ENCODE assay signal across 8 cellular contexts in genomic region chr11:46846510-46846830, GRCh38. TPM values are rescaled to one million over a fixed set of nuclear protein-coding genes. Genes with fewer than 3 reads are reported as not detected.
DNase-seq lines count a peak whose midpoint lies in the region; ATAC-seq and TF ChIP-seq lines count a peak whose summit lies in the region.

No MANE protein-coding gene starts in this region.

- H3K23ac ChIP-seq in IMR-90 (ENCODE audit: low read depth, low read length), result peak overlapping the region; percentile 86; the same call in 1 of the 2 replicates

- peaks cover 0 to 19% of the 10 kb centered on the region in 2 experiments; a peak in 2 of 4 replicates for H3K79me1 ChIP-seq in IMR-90 (ENCODE audit: low read depth in 1 of 2, low read length in 2 of 2)

- POLR2A ChIA-PET in IMR-90 (lab: Charles Lee; ENCODE audit: unreplicated experiment), result no interaction called here

- peak overlapping the region; percentile 82 for H3K4me2 ChIP-seq in IMR-90 (ENCODE audit: low read depth, low read length)
- peak overlapping the region; percentile 86 for H3K4me2 ChIP-seq in osteoblast (ENCODE audit: insufficient read depth, low read length)

- H2AFZ ChIP-seq in IMR-90 (replicated peaks; ENCODE audit: low read length, poor library complexity) (peak overlapping the region; percentile 99), osteoblast (ENCODE audit: low read length) (peak overlapping the region; percentile 98)

- 0% methylated on average over 2 of the region's 6 CpGs; no CpG with 5 or more reads in 1 of the 2 experiments for WGBS in IMR-90 (ENCODE audit: extremely low coverage in 2 of 2, insufficient read length in 1 of 2), 2 experiments

- H4K20me1 ChIP-seq in IMR-90 (ENCODE audit: insufficient read depth, low read length) (peaks cover 19% of the 10 kb centered on the region; the same call in 1 of the 2 replicates), osteoblast (ENCODE audit: insufficient read depth, low read length) (peaks cover 3% of the 10 kb centered on the region)

- H2BK20ac ChIP-seq in IMR-90 (ENCODE audit: low read depth, low read length), result no peak overlapping the region

- in situ Hi-C loops in IMR-90 (cut with MboI; ENCODE audit: low sequenced_read_pairs), result no loop called here

- ATAC-seq in IMR-90 (ENCODE audit: low read depth), result peak; percentile 43

- H3K27me3 ChIP-seq in IMR-90 (ENCODE audit: control insufficient read depth, insufficient read depth, low read length), result no peaks in the 10 kb centered on the region
- no peaks in the 10 kb centered on the region for H3K27me3 ChIP-seq in duodenal mucosa (ENCODE audit: control insufficient read depth in 1 of 2, insufficient read depth in 2 of 2, low read length in 2 of 2)
- H3K27me3 ChIP-seq in osteoblast (ENCODE audit: insufficient read depth, low read length), result no peaks in the 10 kb centered on the region

- H3K9ac ChIP-seq in IMR-90 (ENCODE audit: low read depth, low read length) (peak overlapping the region; percentile 79), duodenal mucosa (ENCODE audit: low read depth in 1 of 2, low read length in 2 of 2) (peak overlapping the region; percentile 4 to 83)

- H4K8ac ChIP-seq in IMR-90 (ENCODE audit: low read depth in 2 of 2, low read length in 2 of 2), result peak overlapping the region; percentile 25 to 37; a peak in 2 of 4 replicates

- TF ChIP-seq POLR2A in IMR-90 (IDR thresholded peaks at IDR 0.05; ENCODE audit: low read depth, low read length), result no peak

- H3K18ac ChIP-seq in IMR-90 (ENCODE audit: low read depth, low read length), result no peak overlapping the region

- no peaks in the 10 kb centered on the region; the same call in 1 of the 2 replicates for H3K9me1 ChIP-seq in IMR-90 (ENCODE audit: insufficient read depth, low read length)

- DNase-seq in NCI-H146 treated with DMSO at 0.1 percent for 48 hours (lab: John Stamatoyannopoulos, UW; ENCODE audit: unreplicated experiment) (peak; percentile 59), NCI-H146 (lab: John Stamatoyannopoulos, UW) (no peak), IMR-90 (no peak), osteoblast (ENCODE audit: insufficient read length, low spot score, missing footprints) (no peak), HPDE6-E6E7 (ENCODE audit: extremely low spot score) (no peak), cortex of kidney (lab: John Stamatoyannopoulos, UW) (no peak), DMS53 treated with DMSO at 0.1 percent for 48 hours (lab: John Stamatoyannopoulos, UW; ENCODE audit: unreplicated experiment) (no peak)

- H3K4ac ChIP-seq in IMR-90 (ENCODE audit: low read depth, low read length), result peak overlapping the region; percentile 49

- CTCF ChIA-PET in IMR-90 (lab: Yijun Ruan, JAX), result interaction anchor here (1.3 kb wide), 1 partner anchor 17 kb away, joined by 3 read pairs; no protein-coding TSS in a partner anchor

- H3K9me3 ChIP-seq in IMR-90 (ENCODE audit: control insufficient read depth, insufficient read depth, low read length) (no peaks in the 10 kb centered on the region), duodenal mucosa (ENCODE audit: control insufficient read depth in 1 of 2, low read length in 2 of 2) (no peaks in the 10 kb centered on the region), osteoblast (ENCODE audit: low read depth, low read length) (no peaks in the 10 kb centered on the region)

- no peak overlapping the region for H2AK5ac ChIP-seq in IMR-90 (ENCODE audit: low read depth, low read length)

- H2AK9ac ChIP-seq in IMR-90 (replicated peaks; ENCODE audit: low read depth, low read length, poor library complexity), result peak overlapping the region; percentile 98

- H2BK120ac ChIP-seq in IMR-90 (ENCODE audit: low read depth, low read length), result 0 out of 2 replicates have a peak overlapping the region, but pooled peaks have one; percentile 28

- TF ChIP-seq CTCF in IMR-90 (conservative IDR thresholded peaks at IDR 0.05; ENCODE audit: low read depth, low read length), result no peak
- TF ChIP-seq CTCF in osteoblast (IDR thresholded peaks at IDR 0.05; ENCODE audit: extremely low read depth, low read depth, low read length), result no peak

- peak overlapping the region; percentile 16; the same call in 1 of the 3 replicates for H2BK15ac ChIP-seq in IMR-90 (ENCODE audit: low read depth, low read length)

- peaks cover 46% of the 10 kb centered on the region for H3K79me2 ChIP-seq in osteoblast (ENCODE audit: insufficient read depth, low read length)

- H3K27ac ChIP-seq in IMR-90 (ENCODE audit: insufficient read depth, low read length), result peak overlapping the region; percentile 28; the same call in 1 of the 2 replicates
- H3K27ac ChIP-seq in duodenal mucosa (ENCODE audit: low read depth, low read length), result no peak overlapping the region
- peak overlapping the region; percentile 40 for H3K27ac ChIP-seq in osteoblast (ENCODE audit: low read depth, low read length)

- peak overlapping the region; percentile 51 for H4K91ac ChIP-seq in IMR-90 (ENCODE audit: insufficient read depth, low read depth, low read length)

- no peak for TF ChIP-seq RAD21 in IMR-90 (IDR thresholded peaks at IDR 0.05; ENCODE audit: low read length)

- H3K4me3 ChIP-seq in IMR-90 (ENCODE audit: insufficient read depth, low read depth, low read length), result peak overlapping the region; percentile 88
- H3K4me3 ChIP-seq in duodenal mucosa (ENCODE audit: low read depth in 1 of 2, low read length in 2 of 2), result peak overlapping the region; percentile 84 to 92
- peak overlapping the region; percentile 87 for H3K4me3 ChIP-seq in osteoblast (ENCODE audit: insufficient read depth, low read length)

- dilution Hi-C loops in IMR-90 (cut with HindIII; ENCODE audit: low sequenced_read_pairs, unreplicated experiment), result no loop called here

- peak overlapping the region; percentile 46 for H2BK5ac ChIP-seq in IMR-90 (ENCODE audit: low read depth, low read length, poor library complexity, severe bottlenecking)

- intact Hi-C loops in IMR-90 (cut with micrococcal nuclease), result loop anchor here (2.0 kb wide), 1 partner anchor 18 kb away; no protein-coding TSS in a partner anchor

- H3K56ac ChIP-seq in IMR-90 (ENCODE audit: extremely low read depth, insufficient read depth, low read length), result peak overlapping the region; percentile 63; the same call in 1 of the 2 replicates

- peak overlapping the region; percentile 0; the same call in 1 of the 2 replicates for H4K5ac ChIP-seq in IMR-90 (ENCODE audit: low read depth, low read length)

- BruUV-seq in IMR-90 (replicated peaks; lab: Mats Ljungman, UMichigan), result no TSS peak

- peak overlapping the region; percentile 72 for H3K14ac ChIP-seq in IMR-90 (replicated peaks; ENCODE audit: low read depth, low read length)

- H3K36me3 ChIP-seq in IMR-90 (ENCODE audit: control insufficient read depth, insufficient read depth, low read length) (no peaks in the 10 kb centered on the region), duodenal mucosa (ENCODE audit: control insufficient read depth in 1 of 2, insufficient read depth in 2 of 2, low read length in 2 of 2) (no peaks in the 10 kb centered on the region), osteoblast (ENCODE audit: insufficient read depth, low read length) (peaks cover 2% of the 10 kb centered on the region)

- H3K4me1 ChIP-seq in IMR-90 (ENCODE audit: control insufficient read depth, insufficient read depth, low read length) (peaks cover 1% of the 10 kb centered on the region; the same call in 1 of the 2 replicates), duodenal mucosa (ENCODE audit: control insufficient read depth in 1 of 2, insufficient read depth in 2 of 2, low read length in 2 of 2) (peaks cover 7 to 16% of the 10 kb centered on the region in 2 donors), osteoblast (ENCODE audit: insufficient read depth, low read length) (peaks cover 10% of the 10 kb centered on the region)

TF ChIP-seq in IMR-90, 13 proteins besides CTCF, POLR2A, EP300 and RAD21:
- no peak for TF ChIP-seq BHLHE40 (IDR thresholded peaks at IDR 0.05; ENCODE audit: low read depth, low read length)
- no peak for TF ChIP-seq MXI1 (IDR thresholded peaks at IDR 0.05; ENCODE audit: borderline replicate concordance, low read depth, low read length)
- no peak for TF ChIP-seq CHD1 (IDR thresholded peaks at IDR 0.05; ENCODE audit: low read depth, low read length)
- TF ChIP-seq MAFK (IDR thresholded peaks at IDR 0.05; ENCODE audit: low read depth, low read length), result no peak
- TF ChIP-seq MAZ (IDR thresholded peaks at IDR 0.05; ENCODE audit: borderline replicate concordance, low read depth, low read length), result no peak
- no peak for TF ChIP-seq ELK1 (IDR thresholded peaks at IDR 0.05; ENCODE audit: borderline replicate concordance, low read depth, low read length)
- TF ChIP-seq USF2 (IDR thresholded peaks at IDR 0.05; ENCODE audit: low read depth, low read length), result no peak
- no peak for TF ChIP-seq RFX5 (IDR thresholded peaks at IDR 0.05; ENCODE audit: low read depth, low read length)
- TF ChIP-seq SMC3 (IDR thresholded peaks at IDR 0.05; ENCODE audit: low read depth, low read length), result no peak
- no peak for TF ChIP-seq CEBPB (IDR thresholded peaks at IDR 0.05; ENCODE audit: low read depth, low read length)
- TF ChIP-seq FOS (IDR thresholded peaks at IDR 0.05; ENCODE audit: low read depth, low read length), result no peak
- no peak for TF ChIP-seq RCOR1 (IDR thresholded peaks at IDR 0.05; ENCODE audit: insufficient replicate concordance, low read length)
- TF ChIP-seq NFE2L2 (IDR thresholded peaks at IDR 0.05; ENCODE audit: low read depth, low read length), result no peak
TF ChIP-seq in IMR-90: peak in this region for 0.

RNA-seq across cellular contexts. Expression of gene CKAP5, which starts 0.4 kb away (rescaled TPM):
- 79.2 and 82.8 TPM in 2 replicates for total RNA-seq in IMR-90 (2012; rRNA removed)
- polyA plus RNA-seq in IMR-90 (2012; rRNA removed), result 53.8 and 59.5 TPM in 2 replicates
- polyA plus RNA-seq in IMR-90 (2012; cell fraction: cytosol; rRNA removed), result 14.4 and 15.7 TPM in 2 replicates
- polyA plus RNA-seq in IMR-90 (2012; cell fraction: nucleus; rRNA removed; ENCODE audit: low replicate concordance), result 13.2 and 59.0 TPM in 2 replicates
- total RNA-seq in osteoblast, result 52.7 and 56.5 TPM in 2 replicates
